11 cellular contexts compared by ENCODE assay signal in genomic region chr4:123547167-123547817, GRCh38.
DNase-seq lines count a peak whose midpoint lies in the region; ATAC-seq and TF ChIP-seq lines count a peak whose summit lies in the region.
"Had no signal": no experiment of that assay in that cellular context is flagged by ENCODE, and none has a peak within 500 bp of the region (broad histone marks: within the 10 kb centered on the region; RNA-seq: fewer than 3 reads in every experiment).

No MANE protein-coding gene starts in this region.

- no peaks in the 10 kb centered on the region for H3K9me3 Mint-ChIP-seq in HFFc6

- no peaks in the 10 kb centered on the region for H3K4me1 Mint-ChIP-seq in HFFc6 (ENCODE audit: low read depth)
- H3K4me1 Mint-ChIP-seq: activated B cell treated with CpG ODN at 0.5 μM for 24 hours had no signal

- no peaks in the 10 kb centered on the region for H3K36me3 Mint-ChIP-seq in HFFc6 (ENCODE audit: low read depth)

- TF ChIP-seq EP300 in stomach (IDR thresholded peaks at IDR 0.05): no peak

- no peak overlapping the region for H3K27ac Mint-ChIP-seq in HFFc6
- H3K27ac Mint-ChIP-seq: activated B cell treated with CpG ODN at 0.5 μM for 24 hours had no signal

- WGBS in stomach, 5 donors: 38 to 49% (median 45%) methylated on average over 24 to 25 of the region's 25 CpGs

- H3K4me3 Mint-ChIP-seq in HFFc6: no peak overlapping the region
- H3K4me3 Mint-ChIP-seq: activated B cell treated with CpG ODN at 0.5 μM for 24 hours had no signal

- H3K27me3 ChIP-seq in RWPE2 (ENCODE audit: insufficient read depth, poor library complexity, severe bottlenecking): no peaks in the 10 kb centered on the region
- no peaks in the 10 kb centered on the region for H3K27me3 ChIP-seq in stomach
- H3K27me3 ChIP-seq: vagina had no signal

- no peak for TF ChIP-seq POLR2A in stomach (IDR thresholded peaks at IDR 0.05)

- H3K9me3 ChIP-seq in RWPE2 (ENCODE audit: severe bottlenecking) (no peaks in the 10 kb centered on the region), stomach (peaks cover 0 to 5% (median 0%) of the 10 kb centered on the region in 4 donors)
- H3K9me3 ChIP-seq: vagina had no signal

- H3K27ac ChIP-seq in RWPE2 (ENCODE audit: poor library complexity, severe bottlenecking) (no peak overlapping the region), stomach (peak overlapping the region; percentile 79 to 92 (median 84))
- H3K27ac ChIP-seq: vagina had no signal

- H3K4me3 ChIP-seq in RWPE2 (ENCODE audit: severe bottlenecking) (no peak overlapping the region), stomach (peak overlapping the region in 2 of 4 donors; percentile 1 to 19)
- H3K4me3 ChIP-seq: vagina had no signal

- ATAC-seq in RWPE2 (ENCODE audit: low read depth): peak; percentile 46
- ATAC-seq in GM19328 (IDR thresholded peaks at IDR 0.05; ENCODE audit: unreplicated experiment): no peak

- peaks cover 6% of the 10 kb centered on the region for H3K27me3 Mint-ChIP-seq in HFFc6 (ENCODE audit: insufficient read depth)

- no peaks in the 10 kb centered on the region for H3K4me1 ChIP-seq in RWPE2 (ENCODE audit: insufficient read depth, poor library complexity, severe bottlenecking)
- H3K4me1 ChIP-seq in stomach: peaks cover 0 to 29% (median 19%) of the 10 kb centered on the region in 4 donors

- TF ChIP-seq CTCF in RWPE2 (IDR thresholded peaks at IDR 0.05; ENCODE audit: poor library complexity, severe bottlenecking) (no peak), stomach (IDR thresholded peaks at IDR 0.05) (no peak), HFFc6 (IDR thresholded peaks at IDR 0.05) (no peak)

- intact Hi-C loops in stomach (cut with DNase I; ENCODE audit: low total_unique reads): no loop called here

- DNase-seq in LoVo (ENCODE audit: low spot score) (peak; percentile 75), RWPE2 (ENCODE audit: low spot score) (no peak), islet precursor cell (peak; percentile 91), stomach (peak; percentile 89), HFFc6 (no peak), DMS 273 treated with DMSO at 0.1 percent for 48 hours (lab: John Stamatoyannopoulos, UW) (no peak)
- no peak for DNase-seq in stimulated activated CD8-positive, alpha-beta memory T cell treated with anti-CD3 and anti-CD28 coated beads, Interleukin-4, amount 100 ng/mL, for 48 hours
- DNase-seq: activated B cell treated with CpG ODN at 0.5 μM for 24 hours, activated gamma-delta T cell had no signal

- no peaks in the 10 kb centered on the region for H3K36me3 ChIP-seq in RWPE2 (ENCODE audit: low read depth)
- H3K36me3 ChIP-seq in stomach: no peaks in the 10 kb centered on the region
- H3K36me3 ChIP-seq: vagina had no signal

Comparison
In these comparisons a context has a peak if more than half of its experiments do, and no peak if none do; other contexts are left out.
1. DNase-seq: peak in LoVo (single experiment), islet precursor cell (single experiment) and stomach (single experiment); none in RWPE2 (single experiment), HFFc6 (single experiment), DMS 273 treated with DMSO at 0.1 percent for 48 hours (single experiment) and stimulated activated CD8-positive, alpha-beta memory T cell treated with anti-CD3 and anti-CD28 coated beads, Interleukin-4, amount 100 ng/mL, for 48 hours (single experiment).